In the genomic region with DNA sequence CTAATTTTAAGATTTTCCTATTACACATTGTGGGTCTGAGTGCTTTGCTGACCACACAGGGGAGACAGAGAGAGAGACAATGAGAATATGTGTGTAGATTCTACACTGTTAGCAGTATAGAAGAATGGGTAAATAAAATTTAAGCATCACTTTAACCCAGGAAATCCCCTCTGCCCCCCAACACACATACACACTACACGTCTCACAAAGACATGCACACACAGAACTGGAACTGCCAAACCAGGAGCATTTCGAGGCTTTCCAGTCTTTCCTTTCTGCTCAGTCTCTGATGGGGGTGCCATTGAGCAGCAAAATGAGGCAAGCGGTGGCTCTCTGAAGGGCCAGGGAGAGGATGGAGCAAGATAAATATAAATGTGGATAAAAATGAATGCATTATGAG, we compare ENCODE assay signal across 8 cellular contexts. TPM values are rescaled to one million over a fixed set of nuclear protein-coding genes. Genes with fewer than 3 reads are reported as not detected.
DNase-seq lines count a peak whose midpoint lies in the region; ATAC-seq and TF ChIP-seq lines count a peak whose summit lies in the region.
"Had no signal": no experiment of that assay in that cellular context is flagged by ENCODE, and none has a peak within 500 bp of the region (broad histone marks: within the 10 kb centered on the region; RNA-seq: fewer than 3 reads in every experiment).

No MANE protein-coding gene starts in this region.

- DNase-seq in GM10248 (ENCODE audit: extremely low spot score) (no peak), NCI-H1694 treated with DMSO at 0.1 percent for 48 hours (lab: John Stamatoyannopoulos, UW) (peak; percentile 27), MCF 10A (ENCODE audit: unreplicated experiment) (peak; percentile 53), A172 (ENCODE audit: low spot score) (no peak)
- DNase-seq in activated T-cell treated with anti-CD3 and anti-CD28 coated beads, Interleukin-2, amount 50 U/mL, for 72 hours: no peak
- no peak for DNase-seq in activated CD4-positive, alpha-beta T cell treated with anti-CD3 and anti-CD28 coated beads, Interleukin-2, amount 10 ng/mL, durations not matched to agents 24 days and 14 days

- no peak overlapping the region for H3K4me3 Mint-ChIP-seq in MCF 10A (ENCODE audit: unreplicated experiment)
- H3K4me3 Mint-ChIP-seq in activated T-cell treated with anti-CD3 and anti-CD28 coated beads, Interleukin-2, amount 50 U/mL, for 72 hours: peak overlapping the region in 1 of 2 donors; percentile 33
- H3K4me3 Mint-ChIP-seq in activated CD4-positive, alpha-beta T cell treated with anti-CD3 and anti-CD28 coated beads, Interleukin-2, amount 10 ng/mL, durations not matched to agents 24 days and 14 days: no peak overlapping the region

- intact Hi-C loops in MCF 10A (cut with micrococcal nuclease): loop anchor here (1.0 kb wide), 1 partner anchor 148 kb away; no protein-coding TSS in a partner anchor
- intact Hi-C loops in activated CD4-positive, alpha-beta T cell treated with anti-CD3 and anti-CD28 coated beads, Interleukin-2, amount 10 ng/mL, durations not matched to agents 24 days and 14 days (cut with micrococcal nuclease): no loop called here

- POLR2A ChIA-PET in GM10248 (lab: Yijun Ruan, JAX): interaction anchor here (0.5 kb wide), 1 partner anchor 38 kb away, joined by 6 read pairs; no protein-coding TSS in a partner anchor
- POLR2A ChIA-PET in MCF 10A (lab: Yijun Ruan, JAX): interaction anchor here (1.7 kb wide), 1 partner anchor 146 kb away, joined by 3 read pairs; no protein-coding TSS in a partner anchor

- H3K27ac Mint-ChIP-seq in MCF 10A (ENCODE audit: low read depth, unreplicated experiment): no peak overlapping the region
- H3K27ac Mint-ChIP-seq in activated T-cell treated with anti-CD3 and anti-CD28 coated beads, Interleukin-2, amount 50 U/mL, for 72 hours: no peak overlapping the region
- no peak overlapping the region for H3K27ac Mint-ChIP-seq in activated CD4-positive, alpha-beta T cell treated with anti-CD3 and anti-CD28 coated beads, Interleukin-2, amount 10 ng/mL, durations not matched to agents 24 days and 14 days

- H3K27ac ChIP-seq in mucosa of rectum (ENCODE audit: low read depth in 2 of 2, low read length in 2 of 2): peak overlapping the region; percentile 10 to 11
- H3K27ac ChIP-seq: SJSA1 had no signal

- H3K4me3 ChIP-seq in mucosa of rectum (ENCODE audit: low read length in 2 of 2): peak overlapping the region; percentile 1 to 33
- H3K4me3 ChIP-seq: SJSA1 had no signal

- no peaks in the 10 kb centered on the region for H3K36me3 ChIP-seq in mucosa of rectum (ENCODE audit: control insufficient read depth in 2 of 2, insufficient read depth in 2 of 2, low read length in 2 of 2)
- H3K36me3 ChIP-seq: SJSA1 had no signal

- H3K4me1 ChIP-seq in mucosa of rectum (ENCODE audit: control insufficient read depth in 2 of 2, insufficient read depth in 2 of 2, low read length in 2 of 2): peaks cover 6 to 7% of the 10 kb centered on the region in 2 donors

- H3K9me3 ChIP-seq in mucosa of rectum (ENCODE audit: control insufficient read depth in 2 of 2, low read length in 2 of 2): no peaks in the 10 kb centered on the region
- H3K9me3 ChIP-seq: SJSA1 had no signal

- ATAC-seq in activated T-cell treated with anti-CD3 and anti-CD28 coated beads, Interleukin-2, amount 50 U/mL, for 72 hours (replicated peaks in 1 of 2): no peak

- H3K9ac ChIP-seq in mucosa of rectum (ENCODE audit: low read depth in 1 of 2, low read length in 2 of 2): peak overlapping the region in 1 of 2 donors; percentile 9

- H3K27me3 Mint-ChIP-seq in MCF 10A (ENCODE audit: insufficient read depth, unreplicated experiment): peaks cover 32% of the 10 kb centered on the region
- peaks cover 15% of the 10 kb centered on the region for H3K27me3 Mint-ChIP-seq in activated T-cell treated with anti-CD3 and anti-CD28 coated beads, Interleukin-2, amount 50 U/mL, for 72 hours (ENCODE audit: low read depth)
- peaks cover 43% of the 10 kb centered on the region for H3K27me3 Mint-ChIP-seq in activated CD4-positive, alpha-beta T cell treated with anti-CD3 and anti-CD28 coated beads, Interleukin-2, amount 10 ng/mL, durations not matched to agents 24 days and 14 days

- TF ChIP-seq CTCF in GM10248 (IDR thresholded peaks at IDR 0.05; ENCODE audit: control extremely low read depth, extremely low read depth, low read depth, missing control alignments): peak; percentile 43
- no peak for TF ChIP-seq CTCF in MCF 10A (IDR thresholded peaks at IDR 0.05; ENCODE audit: unreplicated experiment)

- CTCF ChIA-PET in GM10248 (lab: Yijun Ruan, JAX) (interaction anchor here (1.2 to 1.3 kb wide), 2 partner anchors 13 to 818 kb away, joined by 3 to 9 read pairs; no protein-coding TSS in a partner anchor), MCF 10A (lab: Yijun Ruan, JAX) (interaction anchor here (0.7 to 5.8 kb wide), 10 partner anchors 9 to 153 kb away, joined by 3 to 39 read pairs (median 4); no protein-coding TSS in a partner anchor)

- no peaks in the 10 kb centered on the region for H3K27me3 ChIP-seq in mucosa of rectum (ENCODE audit: control insufficient read depth in 2 of 2, insufficient read depth in 2 of 2, low read length in 2 of 2)

- H3K36me3 Mint-ChIP-seq in MCF 10A (ENCODE audit: insufficient read depth, unreplicated experiment): no peaks in the 10 kb centered on the region
- no peaks in the 10 kb centered on the region for H3K36me3 Mint-ChIP-seq in activated T-cell treated with anti-CD3 and anti-CD28 coated beads, Interleukin-2, amount 50 U/mL, for 72 hours (ENCODE audit: insufficient read depth in 2 of 2)
- no peaks in the 10 kb centered on the region for H3K36me3 Mint-ChIP-seq in activated CD4-positive, alpha-beta T cell treated with anti-CD3 and anti-CD28 coated beads, Interleukin-2, amount 10 ng/mL, durations not matched to agents 24 days and 14 days (ENCODE audit: low read depth)

- no peaks in the 10 kb centered on the region for H3K9me3 Mint-ChIP-seq in MCF 10A (ENCODE audit: unreplicated experiment)
- no peaks in the 10 kb centered on the region for H3K9me3 Mint-ChIP-seq in activated T-cell treated with anti-CD3 and anti-CD28 coated beads, Interleukin-2, amount 50 U/mL, for 72 hours
- H3K9me3 Mint-ChIP-seq in activated CD4-positive, alpha-beta T cell treated with anti-CD3 and anti-CD28 coated beads, Interleukin-2, amount 10 ng/mL, durations not matched to agents 24 days and 14 days: no peaks in the 10 kb centered on the region

- H3K4me1 Mint-ChIP-seq in MCF 10A (ENCODE audit: insufficient read depth, unreplicated experiment): peaks cover 19% of the 10 kb centered on the region
- H3K4me1 Mint-ChIP-seq in activated T-cell treated with anti-CD3 and anti-CD28 coated beads, Interleukin-2, amount 50 U/mL, for 72 hours (ENCODE audit: low read depth): peaks cover 16% of the 10 kb centered on the region
- H3K4me1 Mint-ChIP-seq in activated CD4-positive, alpha-beta T cell treated with anti-CD3 and anti-CD28 coated beads, Interleukin-2, amount 10 ng/mL, durations not matched to agents 24 days and 14 days: peaks cover 13% of the 10 kb centered on the region

- no TSS peak for BruUV-seq in MCF 10A (replicated peaks; lab: Mats Ljungman, UMichigan)

RNA-seq across cellular contexts. Expression of a gene that starts 2.5 kb away (rescaled TPM):
- 0.19 and 0.49 TPM in 2 replicates for total RNA-seq in MCF 10A (2022)
- 1 to 10 TPM; 2.0 to 3.0 TPM for total RNA-seq in activated T-cell treated with anti-CD3 and anti-CD28 coated beads, Interleukin-2, amount 50 U/mL, for 72 hours
- 0.57 and 0.63 TPM in 2 replicates for total RNA-seq in activated CD4-positive, alpha-beta T cell treated with anti-CD3 and anti-CD28 coated beads, Interleukin-2, amount 10 ng/mL, durations not matched to agents 24 days and 14 days
- 0.10 and 0.62 TPM in 2 replicates for total RNA-seq in A172 (2014; rRNA removed; shearing (Covaris generic))
- total RNA-seq: SJSA1 had no signal

RNA-seq across cellular contexts. Expression of a gene that starts 16.9 kb away (rescaled TPM):
- 48.8 and 66.1 TPM in 2 replicates for total RNA-seq in MCF 10A (2022)
- 10 to 100 TPM; 89.9 to 92.8 TPM for total RNA-seq in activated T-cell treated with anti-CD3 and anti-CD28 coated beads, Interleukin-2, amount 50 U/mL, for 72 hours
- 129 and 133 TPM in 2 replicates for total RNA-seq in activated CD4-positive, alpha-beta T cell treated with anti-CD3 and anti-CD28 coated beads, Interleukin-2, amount 10 ng/mL, durations not matched to agents 24 days and 14 days
- 60.8 and 97.1 TPM in 2 replicates for total RNA-seq in A172 (2014; rRNA removed; shearing (Covaris generic))

Comparison
In these comparisons a context has a peak if more than half of its experiments do, and no peak if none do; other contexts are left out.
1. DNase-seq: peak in NCI-H1694 treated with DMSO at 0.1 percent for 48 hours (single experiment) and MCF 10A (single experiment); none in GM10248 (single experiment), activated T-cell treated with anti-CD3 and anti-CD28 coated beads, Interleukin-2, amount 50 U/mL, for 72 hours (0 of 2), activated CD4-positive, alpha-beta T cell treated with anti-CD3 and anti-CD28 coated beads, Interleukin-2, amount 10 ng/mL, durations not matched to agents 24 days and 14 days (single experiment) and A172 (single experiment).